Comparison of ENCODE assay signal across 18 cellular contexts in genomic region chr18:76405280-76405679, GRCh38.
"Had no signal": no experiment of that assay in that cellular context is flagged by ENCODE, and none has a peak within 500 bp of the region (broad histone marks: within the 10 kb centered on the region; RNA-seq: fewer than 3 reads in every experiment).

No MANE protein-coding gene starts in this region.

- H3K4me3 Mint-ChIP-seq: activated B cell treated with CpG ODN at 0.5 μM for 24 hours; activated CD4-positive, alpha-beta memory T cell treated with anti-CD3 and anti-CD28 coated beads for 36 hours; activated CD4-positive, alpha-beta T cell treated with anti-CD3 and anti-CD28 coated beads, Interleukin-2, amount 10 ng/mL, durations not matched to agents 24 days and 14 days; activated naive CD4-positive, alpha-beta T cell treated with anti-CD3 and anti-CD28 coated beads, Interleukin-2, amount 50 U/mL, for 24 hours; activated naive CD8-positive, alpha-beta T cell treated with anti-CD3 and anti-CD28 coated beads, Interleukin-2, amount 50 U/mL, for 24 hours; activated T-helper 1 cell treated with anti-CD3 and anti-CD28 coated beads, Interleukin-12 subunit alpha, Interleukin-12 subunit beta, Interleukin-2, Interleukin-4 antibody, amounts not matched to agents 30 ng/mL and 10 ng/mL and 1 ng/mL, durations not matched to agents 14 hours and 24 hours and 36 hours; T-helper 17 cell had no signal

- H3K4me1 Mint-ChIP-seq: activated B cell treated with CpG ODN at 0.5 μM for 24 hours; activated CD4-positive, alpha-beta T cell treated with anti-CD3 and anti-CD28 coated beads, Interleukin-2, amount 10 ng/mL, durations not matched to agents 24 days and 14 days had no signal

- H3K36me3 ChIP-seq: ascending aorta, MG63 had no signal

- H3K4me3 ChIP-seq: ascending aorta, body of pancreas, MG63 had no signal

- ATAC-seq: body of pancreas had no signal

- H3K27ac Mint-ChIP-seq: activated B cell treated with CpG ODN at 0.5 μM for 24 hours; activated CD4-positive, alpha-beta memory T cell treated with anti-CD3 and anti-CD28 coated beads for 36 hours; activated CD4-positive, alpha-beta T cell treated with anti-CD3 and anti-CD28 coated beads, Interleukin-2, amount 10 ng/mL, durations not matched to agents 24 days and 14 days; activated naive CD4-positive, alpha-beta T cell treated with anti-CD3 and anti-CD28 coated beads, Interleukin-2, amount 50 U/mL, for 24 hours; activated naive CD8-positive, alpha-beta T cell treated with anti-CD3 and anti-CD28 coated beads, Interleukin-2, amount 50 U/mL, for 24 hours; activated T-helper 1 cell treated with anti-CD3 and anti-CD28 coated beads, Interleukin-12 subunit alpha, Interleukin-12 subunit beta, Interleukin-2, Interleukin-4 antibody, amounts not matched to agents 30 ng/mL and 10 ng/mL and 1 ng/mL, durations not matched to agents 14 hours and 24 hours and 36 hours had no signal

- H3K4me1 ChIP-seq: ascending aorta, body of pancreas had no signal

- DNase-seq: activated B cell treated with CpG ODN at 0.5 μM for 24 hours; activated CD4-positive, alpha-beta memory T cell treated with anti-CD3 and anti-CD28 coated beads for 36 hours; activated CD4-positive, alpha-beta T cell treated with anti-CD3 and anti-CD28 coated beads for 1 hour; amniotic stem cell; NCI-H1105; NCI-H1694 treated with DMSO at 0.1 percent for 48 hours; NCI-H345; NCI-H510A; NCI-H526 treated with DMSO at 0.1 percent for 48 hours; SIG-M5 had no signal

- H3K9me3 Mint-ChIP-seq: activated B cell treated with CpG ODN at 0.5 μM for 24 hours; activated CD4-positive, alpha-beta T cell treated with anti-CD3 and anti-CD28 coated beads, Interleukin-2, amount 10 ng/mL, durations not matched to agents 24 days and 14 days; activated naive CD4-positive, alpha-beta T cell treated with anti-CD3 and anti-CD28 coated beads, Interleukin-2, amount 50 U/mL, for 24 hours; activated naive CD8-positive, alpha-beta T cell treated with anti-CD3 and anti-CD28 coated beads, Interleukin-2, amount 50 U/mL, for 24 hours; activated T-helper 1 cell treated with anti-CD3 and anti-CD28 coated beads, Interleukin-12 subunit alpha, Interleukin-12 subunit beta, Interleukin-2, Interleukin-4 antibody, amounts not matched to agents 30 ng/mL and 10 ng/mL and 1 ng/mL, durations not matched to agents 14 hours and 24 hours and 36 hours had no signal

- H3K9me3 ChIP-seq: ascending aorta, body of pancreas, MG63 had no signal

- H3K27me3 ChIP-seq: ascending aorta, body of pancreas, MG63 had no signal

- H3K27ac ChIP-seq: ascending aorta, body of pancreas had no signal

- H3K27me3 Mint-ChIP-seq: activated B cell treated with CpG ODN at 0.5 μM for 24 hours; activated naive CD4-positive, alpha-beta T cell treated with anti-CD3 and anti-CD28 coated beads, Interleukin-2, amount 50 U/mL, for 24 hours; activated naive CD8-positive, alpha-beta T cell treated with anti-CD3 and anti-CD28 coated beads, Interleukin-2, amount 50 U/mL, for 24 hours; T-helper 17 cell had no signal
